23 cellular contexts compared by ENCODE assay signal in the genomic region with DNA sequence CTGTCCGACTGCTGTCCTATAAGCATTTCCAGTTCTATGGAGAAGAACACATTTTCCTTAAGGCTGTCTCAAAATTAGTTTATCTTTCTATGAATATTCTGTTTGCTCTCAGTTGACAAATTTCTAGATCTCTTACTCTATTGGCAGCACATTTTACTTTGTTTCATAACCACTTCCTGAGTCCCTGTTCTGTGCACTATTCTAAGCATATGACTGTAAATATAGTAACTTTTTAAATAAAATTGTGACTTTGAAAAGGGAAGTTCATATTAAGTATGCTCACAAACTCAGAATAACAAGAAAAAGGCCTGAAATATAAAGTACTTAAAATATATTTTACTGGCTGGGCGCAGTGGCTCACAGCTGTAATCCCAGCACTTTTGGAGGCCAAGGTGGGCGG. TPM values are rescaled to one million over a fixed set of nuclear protein-coding genes. Genes with fewer than 3 reads are reported as not detected.
DNase-seq lines count a peak whose midpoint lies in the region; ATAC-seq lines count a peak whose summit lies in the region.
"Had no signal": no experiment of that assay in that cellular context is flagged by ENCODE, and none has a peak within 500 bp of the region (broad histone marks: within the 10 kb centered on the region; RNA-seq: fewer than 3 reads in every experiment).

No MANE protein-coding gene starts in this region.

- H3K9me3 ChIP-seq in Karpas-422 (ENCODE audit: low read length), result no peaks in the 10 kb centered on the region
- H3K9me3 ChIP-seq: ascending aorta, left lung, sigmoid colon had no signal

- peak; percentile 37 to 84 for DNase-seq in NOMO-1 (lab: John Stamatoyannopoulos, UW; ENCODE audit: unreplicated experiment in 2 of 2)
- no peak for DNase-seq in HUDEP-2 (lab: John Stamatoyannopoulos, UW; ENCODE audit: unreplicated experiment in 76 of 76)
- DNase-seq in NCI-H146 (lab: John Stamatoyannopoulos, UW), result no peak
- no peak for DNase-seq in Karpas-422
- DNase-seq in NCI-H2196 (lab: John Stamatoyannopoulos, UW; ENCODE audit: unreplicated experiment), result no peak
- DNase-seq: activated effector memory CD4-positive, alpha-beta T cell treated with Interleukin-2 at 50 U/mL for 16 hours; DMS53; foreskin melanocyte; H7; KBM-7; left lung; NCI-H1417; sigmoid colon; stimulated activated CD4-positive, alpha-beta T cell treated with anti-CD3 and anti-CD28 coated beads, Interleukin-2, amount 100 ng/mL, for 24 hours; T-helper 2 cell had no signal

- no peaks in the 10 kb centered on the region for H3K27me3 ChIP-seq in Karpas-422 (ENCODE audit: low read length)
- H3K27me3 ChIP-seq: ascending aorta, left lung, sigmoid colon had no signal

- H3K27ac ChIP-seq in Karpas-422 (ENCODE audit: low read length), result no peak overlapping the region
- H3K27ac ChIP-seq: C4-2B, HL-60, left lung, sigmoid colon had no signal

- no peak overlapping the region for H3K9ac ChIP-seq in Karpas-422 (ENCODE audit: low read length)

- H3K4me2 ChIP-seq in Karpas-422 (ENCODE audit: low read depth, low read length, poor library complexity, severe bottlenecking), result no peak overlapping the region

- H3K79me2 ChIP-seq in Karpas-422 (ENCODE audit: low read length), result no peaks in the 10 kb centered on the region

- H3K4me1 ChIP-seq in Karpas-422 (ENCODE audit: low read length), result peaks cover 6% of the 10 kb centered on the region
- H3K4me1 ChIP-seq: ascending aorta, left lung, sigmoid colon had no signal

- no peak overlapping the region for H3K4me3 ChIP-seq in Karpas-422 (ENCODE audit: low read length)
- H3K4me3 ChIP-seq: ascending aorta, left lung, sigmoid colon had no signal

- no peaks in the 10 kb centered on the region for H3K36me3 ChIP-seq in Karpas-422 (ENCODE audit: insufficient read depth, low read length)
- H3K36me3 ChIP-seq: ascending aorta, left lung, sigmoid colon had no signal

- ATAC-seq in GM18868 (IDR thresholded peaks at IDR 0.05; ENCODE audit: unreplicated experiment) (peak; percentile 91), HG02870 (IDR thresholded peaks at IDR 0.05; ENCODE audit: unreplicated experiment) (peak; percentile 80)
- ATAC-seq: activated CD4-positive, CD25-positive, alpha-beta regulatory T cell treated with anti-CD3 and anti-CD28 coated beads, Interleukin-2, amount 50 U/mL, for 24 hours; left lung; Right ventricle myocardium inferior had no signal

- H2AFZ ChIP-seq in Karpas-422 (ENCODE audit: low read length), result no peak overlapping the region

- no peaks in the 10 kb centered on the region for H3K9me2 ChIP-seq in Karpas-422 (replicated peaks; ENCODE audit: insufficient read depth, low read length)

- H4K20me1 ChIP-seq in Karpas-422 (ENCODE audit: insufficient read depth, low read depth, low read length), result no peaks in the 10 kb centered on the region

RNA-seq across cellular contexts. Expression of a gene that starts 56.5 kb away (rescaled TPM):
- not detected in 2 replicates for total RNA-seq in Karpas-422 (2014; rRNA removed; shearing (Covaris generic); ENCODE audit: low replicate concordance)
- total RNA-seq: ascending aorta, H7, osteocyte, Right ventricle myocardium inferior had no signal

Comparison
In these comparisons a context has a peak if more than half of its experiments do, and no peak if none do; other contexts are left out.
1. DNase-seq: peak in NOMO-1 (2 of 2); none in HUDEP-2 (0 of 76), NCI-H146 (single experiment), Karpas-422 (single experiment) and NCI-H2196 (single experiment).